ENCODE assay signal across 12 cellular contexts in the genomic region with DNA sequence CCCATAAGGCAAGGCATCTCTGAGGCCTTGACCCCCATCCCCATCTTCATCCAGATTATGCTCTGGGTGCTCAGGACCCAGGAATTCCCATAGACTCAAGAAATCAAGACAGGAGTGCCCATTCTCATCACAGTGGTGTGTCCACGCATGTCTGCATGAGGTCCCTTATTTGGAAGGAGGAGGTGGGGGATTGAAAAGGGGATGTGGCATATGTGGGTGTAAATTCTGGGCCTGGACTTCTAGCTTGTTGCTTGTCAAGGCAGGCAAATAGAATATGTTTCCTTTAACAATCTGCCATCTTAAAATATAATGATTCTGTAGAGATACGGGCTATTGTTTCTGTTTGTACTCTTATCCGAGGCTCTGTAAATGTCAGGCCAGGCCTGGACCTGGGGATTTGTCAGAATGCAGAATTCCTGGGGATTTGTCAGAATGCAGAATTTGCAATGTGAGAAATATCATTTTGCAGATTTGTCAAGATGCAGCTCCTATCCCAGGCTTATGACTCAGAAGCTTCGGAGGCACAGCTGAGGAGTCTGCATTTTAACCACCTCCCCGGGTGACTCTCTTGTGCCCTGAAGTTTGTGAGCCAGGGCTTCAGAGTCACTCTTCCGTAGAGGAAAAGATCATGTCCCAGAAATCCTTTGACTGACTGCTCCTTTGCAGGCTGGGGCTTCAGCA.
"Had no signal": no experiment of that assay in that cellular context is flagged by ENCODE, and none has a peak within 500 bp of the region (broad histone marks: within the 10 kb centered on the region; RNA-seq: fewer than 3 reads in every experiment).

No MANE protein-coding gene starts in this region.

- H3K27ac ChIP-seq: cardiac muscle cell, lower lobe of right lung, neutrophil, sigmoid colon had no signal

- DNase-seq: activated gamma-delta T cell; dermis blood vessel endothelial cell; effector memory CD4-positive, alpha-beta T cell; hippocampal formation; lower lobe of right lung; sigmoid colon; stimulated activated naive B cell treated with anti-CD40 and anti-IgM and Interleukin-4, amounts not matched to agents 10 μg/mL and 1 μg/mL and 100 μg/mL, for 72 hours; T1000 had no signal

- H3K4me3 ChIP-seq: cardiac muscle cell, lower lobe of right lung, sigmoid colon had no signal

- H3K9me3 Mint-ChIP-seq: activated naive CD4-positive, alpha-beta T cell treated with anti-CD3 and anti-CD28 coated beads, Interleukin-2, amount 50 U/mL, for 24 hours; natural killer cell treated with Interleukin-12 subunit alpha and Interleukin-12 subunit beta and Interleukin-15 and Interleukin-18, amount 100 ng/mL, for 72 hours; stimulated activated naive B cell treated with anti-CD40 and anti-IgM and Interleukin-4, amounts not matched to agents 10 μg/mL and 1 μg/mL and 100 μg/mL, for 72 hours had no signal

- H3K27me3 ChIP-seq: neutrophil, sigmoid colon had no signal

- H3K4me3 Mint-ChIP-seq: activated naive CD4-positive, alpha-beta T cell treated with anti-CD3 and anti-CD28 coated beads, Interleukin-2, amount 50 U/mL, for 24 hours; natural killer cell treated with Interleukin-12 subunit alpha and Interleukin-12 subunit beta and Interleukin-15 and Interleukin-18, amount 100 ng/mL, for 72 hours; stimulated activated naive B cell treated with anti-CD40 and anti-IgM and Interleukin-4, amounts not matched to agents 10 μg/mL and 1 μg/mL and 100 μg/mL, for 72 hours had no signal

- ATAC-seq: lower lobe of right lung had no signal

- H3K27ac Mint-ChIP-seq: activated naive CD4-positive, alpha-beta T cell treated with anti-CD3 and anti-CD28 coated beads, Interleukin-2, amount 50 U/mL, for 24 hours; natural killer cell treated with Interleukin-12 subunit alpha and Interleukin-12 subunit beta and Interleukin-15 and Interleukin-18, amount 100 ng/mL, for 72 hours; stimulated activated naive B cell treated with anti-CD40 and anti-IgM and Interleukin-4, amounts not matched to agents 10 μg/mL and 1 μg/mL and 100 μg/mL, for 72 hours had no signal

- H3K4me1 Mint-ChIP-seq: activated naive CD4-positive, alpha-beta T cell treated with anti-CD3 and anti-CD28 coated beads, Interleukin-2, amount 50 U/mL, for 24 hours; stimulated activated naive B cell treated with anti-CD40 and anti-IgM and Interleukin-4, amounts not matched to agents 10 μg/mL and 1 μg/mL and 100 μg/mL, for 72 hours had no signal

- H3K36me3 ChIP-seq: cardiac muscle cell, lower lobe of right lung, neutrophil, sigmoid colon had no signal

- H3K36me3 Mint-ChIP-seq: activated naive CD4-positive, alpha-beta T cell treated with anti-CD3 and anti-CD28 coated beads, Interleukin-2, amount 50 U/mL, for 24 hours; natural killer cell treated with Interleukin-12 subunit alpha and Interleukin-12 subunit beta and Interleukin-15 and Interleukin-18, amount 100 ng/mL, for 72 hours; stimulated activated naive B cell treated with anti-CD40 and anti-IgM and Interleukin-4, amounts not matched to agents 10 μg/mL and 1 μg/mL and 100 μg/mL, for 72 hours had no signal

- H3K9me3 ChIP-seq: lower lobe of right lung, neutrophil, sigmoid colon had no signal

- H3K4me1 ChIP-seq: lower lobe of right lung had no signal
